Comparison of ENCODE assay signal across 22 cellular contexts in the genomic region with DNA sequence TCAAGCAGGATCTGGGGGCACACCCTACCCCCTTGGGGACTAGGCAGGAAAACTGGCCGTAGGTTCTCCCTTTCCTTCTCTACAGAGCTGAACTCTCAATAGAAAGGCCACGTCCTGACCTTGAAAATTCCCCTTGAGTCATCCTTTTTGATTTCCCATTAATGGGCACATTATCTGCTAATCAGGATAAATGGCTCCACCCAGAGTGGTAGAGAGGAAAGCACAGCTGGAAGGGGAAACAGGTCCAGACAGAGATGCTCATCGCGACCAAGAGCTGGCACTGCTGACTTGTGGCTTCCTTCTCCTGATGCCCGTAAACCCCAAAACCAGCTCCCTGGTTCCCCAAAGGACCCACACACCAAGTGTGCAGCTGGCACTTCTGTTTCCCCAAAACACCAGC.
DNase-seq lines count a peak whose midpoint lies in the region; TF ChIP-seq lines count a peak whose summit lies in the region.
"Had no signal": no experiment of that assay in that cellular context is flagged by ENCODE, and none has a peak within 500 bp of the region (broad histone marks: within the 10 kb centered on the region; RNA-seq: fewer than 3 reads in every experiment).

No MANE protein-coding gene starts in this region.

- no peak overlapping the region for H3K4me3 ChIP-seq in fibroblast of villous mesenchyme (ENCODE audit: low read depth, low read length)
- H3K4me3 ChIP-seq: hepatocyte, lower lobe of right lung, pancreas had no signal

- TF ChIP-seq CTCF in fibroblast of villous mesenchyme (IDR thresholded peaks at IDR 0.05; ENCODE audit: insufficient read depth, low read depth, low read length): peak; percentile 22

- DNase-seq in ELR (ENCODE audit: low read depth) (peak; percentile 26), amniotic epithelial cell (ENCODE audit: low read depth) (peak; percentile 32), fibroblast of villous mesenchyme (ENCODE audit: low read depth) (peak; percentile 24), stromal cell of bone marrow (ENCODE audit: low read depth) (peak; percentile 30), GM19240 (ENCODE audit: insufficient read length, low spot score) (no peak), SHP77 treated with DMSO at 0.1 percent for 48 hours (lab: John Stamatoyannopoulos, UW) (no peak), C1 segment of cervical spinal cord (lab: John Stamatoyannopoulos, UW) (no peak)
- DNase-seq: activated CD4-positive, alpha-beta T cell treated with anti-CD3 and anti-CD28 coated beads, Interleukin-2, amount 50 U/mL, for 48 hours; activated T-cell treated with anti-CD3 and anti-CD28 coated beads for 4 hours; anterior cingulate cortex; effector memory CD8-positive, alpha-beta T cell; HFFc6; islet precursor cell; lower lobe of right lung; NCI-H1092 treated with DMSO at 0.1 percent for 48 hours; NCI-H2081 treated with DMSO at 0.1 percent for 48 hours; NCI-H524 treated with DMSO at 0.1 percent for 48 hours; pancreas; T-helper 2 cell; trophoblast cell; WERI-Rb-1 had no signal

Comparison
In these comparisons a context has a peak if more than half of its experiments do, and no peak if none do; other contexts are left out.
1. DNase-seq: peak in ELR (single experiment), amniotic epithelial cell (single experiment), fibroblast of villous mesenchyme (single experiment) and stromal cell of bone marrow (single experiment); none in GM19240 (single experiment), SHP77 treated with DMSO at 0.1 percent for 48 hours (single experiment) and C1 segment of cervical spinal cord (0 of 14).